In the genomic region with DNA sequence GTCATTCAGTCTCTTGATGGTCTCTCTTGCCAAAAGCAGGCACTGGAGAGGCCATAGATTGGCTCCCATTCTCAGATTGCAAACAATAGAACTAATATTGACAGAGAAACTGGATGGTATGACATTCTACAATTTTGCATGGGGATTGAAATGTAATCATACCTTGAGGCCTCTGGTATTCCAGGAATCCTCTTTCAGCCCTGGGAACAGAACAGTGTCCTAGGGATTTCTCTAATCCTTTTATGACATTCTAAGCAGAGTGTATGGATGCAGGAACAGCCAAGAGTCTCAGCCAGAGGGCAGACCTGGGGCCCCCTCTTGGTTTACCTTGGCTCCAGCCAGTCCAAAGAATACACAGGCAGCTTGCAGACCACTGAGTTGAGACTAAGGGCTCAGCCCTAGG, we compare ENCODE assay signal across 18 cellular contexts.
DNase-seq lines count a peak whose midpoint lies in the region; ATAC-seq and TF ChIP-seq lines count a peak whose summit lies in the region.
"Had no signal": no experiment of that assay in that cellular context is flagged by ENCODE, and none has a peak within 500 bp of the region (broad histone marks: within the 10 kb centered on the region; RNA-seq: fewer than 3 reads in every experiment).

No MANE protein-coding gene starts in this region.

- H3K36me3 Mint-ChIP-seq in activated CD4-positive, alpha-beta T cell treated with anti-CD3 and anti-CD28 coated beads, Interleukin-2, amount 10 ng/mL, durations not matched to agents 7 days and 5 days (ENCODE audit: low read depth) = no peaks in the 10 kb centered on the region
- H3K36me3 Mint-ChIP-seq: CD4-positive, CD25-positive, alpha-beta regulatory T cell had no signal

- POLR2A ChIA-PET in PC-3 (lab: Charles Lee; ENCODE audit: unreplicated experiment) = no interaction called here
- POLR2A ChIA-PET in activated CD4-positive, alpha-beta T cell treated with anti-CD3 and anti-CD28 coated beads, Interleukin-2, amount 10 ng/mL, durations not matched to agents 7 days and 5 days (lab: Charles Lee) = no interaction called here

- CTCF ChIA-PET in PC-3 (lab: Charles Lee) = no interaction called here
- CTCF ChIA-PET in activated CD4-positive, alpha-beta T cell treated with anti-CD3 and anti-CD28 coated beads, Interleukin-2, amount 10 ng/mL, durations not matched to agents 7 days and 5 days (lab: Charles Lee) = interaction anchor here (0.7 kb wide), 1 partner anchor 12 kb away, joined by 3 read pairs; no protein-coding TSS in a partner anchor

- intact Hi-C loops in PC-3 (cut with micrococcal nuclease) (loop anchor here (1.0 kb wide), 2 partner anchors 15 to 38 kb away; no protein-coding TSS in a partner anchor), posterior vena cava (cut with DNase I) (no loop called here)

- no peak overlapping the region for H3K4me2 ChIP-seq in PC-3 (ENCODE audit: low read length)
- H3K4me2 ChIP-seq in hepatocyte = peak overlapping the region; percentile 49

- no peak; the same call in 1 of the 2 replicates for TF ChIP-seq CTCF in PC-3 (conservative IDR thresholded peaks at IDR 0.05; ENCODE audit: low read depth, low read length)
- no peak for TF ChIP-seq CTCF in hepatocyte (IDR thresholded peaks at IDR 0.05; ENCODE audit: poor library complexity)

- peak; percentile 74 for ATAC-seq in PC-3

- H3K79me2 ChIP-seq in PC-3 (ENCODE audit: low read length) (0 out of 2 replicates have a peak, but pooled peaks cover 4% of the 10 kb centered on the region), hepatocyte (peaks cover 3% of the 10 kb centered on the region)

- DNase-seq in NCI-H1092 treated with DMSO at 0.1 percent for 48 hours (lab: John Stamatoyannopoulos, UW) (peak; percentile 10), NCI-H1092 (lab: John Stamatoyannopoulos, UW) (no peak), PC-3 (peak; percentile 85), hepatocyte (ENCODE audit: low spot score) (peak; percentile 55), posterior vena cava (ENCODE audit: low spot score) (peak; percentile 31), dedifferentiated amniotic fluid mesenchymal stem cell (ENCODE audit: extremely low spot score) (no peak), nucleus accumbens (lab: John Stamatoyannopoulos, UW) (no peak)
- DNase-seq in activated CD4-positive, alpha-beta T cell treated with anti-CD3 and anti-CD28 coated beads, Interleukin-2, amount 10 ng/mL, durations not matched to agents 7 days and 5 days = no peak
- DNase-seq: activated CD8-positive, alpha-beta memory T cell treated with anti-CD3 and anti-CD28 coated beads for 24 hours; amniotic stem cell; CD4-positive, CD25-positive, alpha-beta regulatory T cell; colonic mucosa; midbrain; NCI-H2227 treated with DMSO at 0.1 percent for 48 hours; spleen; stimulated activated naive CD4-positive, alpha-beta T cell treated with Interleukin-2 at 50 U/mL for 16 hours; upper lobe of left lung had no signal

- H3K4me1 Mint-ChIP-seq in activated CD4-positive, alpha-beta T cell treated with anti-CD3 and anti-CD28 coated beads, Interleukin-2, amount 10 ng/mL, durations not matched to agents 7 days and 5 days = no peaks in the 10 kb centered on the region
- H3K4me1 Mint-ChIP-seq: CD4-positive, CD25-positive, alpha-beta regulatory T cell had no signal

- no peak overlapping the region for H3K4me3 ChIP-seq in PC-3 (ENCODE audit: low read length)
- H3K4me3 ChIP-seq in hepatocyte = no peak overlapping the region
- H3K4me3 ChIP-seq: colonic mucosa, spleen, upper lobe of left lung had no signal

- H3K27ac ChIP-seq in PC-3 (ENCODE audit: low read length) (no peak overlapping the region), hepatocyte (peak overlapping the region; percentile 25)
- H3K27ac ChIP-seq: colonic mucosa, epithelial cell of prostate, spleen, upper lobe of left lung had no signal

- H2AFZ ChIP-seq in PC-3 (ENCODE audit: low read length) (no peak overlapping the region), hepatocyte (no peak overlapping the region)

- H3K9me2 ChIP-seq in PC-3 (replicated peaks; ENCODE audit: low read length) (no peaks in the 10 kb centered on the region), hepatocyte (replicated peaks; ENCODE audit: insufficient read depth) (no peaks in the 10 kb centered on the region)

- no peak overlapping the region for H3K4me3 Mint-ChIP-seq in activated CD4-positive, alpha-beta T cell treated with anti-CD3 and anti-CD28 coated beads, Interleukin-2, amount 10 ng/mL, durations not matched to agents 7 days and 5 days
- H3K4me3 Mint-ChIP-seq: CD4-positive, CD25-positive, alpha-beta regulatory T cell had no signal

- no peaks in the 10 kb centered on the region for H3K9me3 Mint-ChIP-seq in activated CD4-positive, alpha-beta T cell treated with anti-CD3 and anti-CD28 coated beads, Interleukin-2, amount 10 ng/mL, durations not matched to agents 7 days and 5 days

- H3K4me1 ChIP-seq in PC-3 (ENCODE audit: insufficient read depth, low read length) (peaks cover 10% of the 10 kb centered on the region), hepatocyte (ENCODE audit: insufficient read depth) (peaks cover 24% of the 10 kb centered on the region)
- H3K4me1 ChIP-seq: colonic mucosa, spleen had no signal

- no peaks in the 10 kb centered on the region for H3F3A ChIP-seq in PC-3 (ENCODE audit: low read length, unreplicated experiment)

- H3K36me3 ChIP-seq in PC-3 (ENCODE audit: low read depth, low read length) (no peaks in the 10 kb centered on the region), hepatocyte (replicated peaks; ENCODE audit: insufficient read depth, low read depth) (no peaks in the 10 kb centered on the region)
- H3K36me3 ChIP-seq: colonic mucosa, spleen, upper lobe of left lung had no signal

- H3K27me3 ChIP-seq in PC-3 (ENCODE audit: low read length) = no peaks in the 10 kb centered on the region
- no peaks in the 10 kb centered on the region for H3K27me3 ChIP-seq in hepatocyte
- H3K27me3 ChIP-seq: colonic mucosa, upper lobe of left lung had no signal

- no TSS peak for BruUV-seq in PC-3 (replicated peaks; lab: Mats Ljungman, UMichigan)

- H4K20me1 ChIP-seq in PC-3 (ENCODE audit: low read length) (no peaks in the 10 kb centered on the region), hepatocyte (ENCODE audit: insufficient read depth, poor library complexity, severe bottlenecking) (no peaks in the 10 kb centered on the region)

- H3K9me3 ChIP-seq in PC-3 (ENCODE audit: low read length) (no peaks in the 10 kb centered on the region), hepatocyte (ENCODE audit: low read depth) (no peaks in the 10 kb centered on the region)
- H3K9me3 ChIP-seq: colonic mucosa, spleen, upper lobe of left lung had no signal

- H3K9ac ChIP-seq in PC-3 (ENCODE audit: low read length) = no peak overlapping the region

- no peak overlapping the region for H3K27ac Mint-ChIP-seq in activated CD4-positive, alpha-beta T cell treated with anti-CD3 and anti-CD28 coated beads, Interleukin-2, amount 10 ng/mL, durations not matched to agents 7 days and 5 days
- H3K27ac Mint-ChIP-seq: CD4-positive, CD25-positive, alpha-beta regulatory T cell had no signal

- H3K27me3 Mint-ChIP-seq in activated CD4-positive, alpha-beta T cell treated with anti-CD3 and anti-CD28 coated beads, Interleukin-2, amount 10 ng/mL, durations not matched to agents 7 days and 5 days = peaks cover 4% of the 10 kb centered on the region
- H3K27me3 Mint-ChIP-seq: CD4-positive, CD25-positive, alpha-beta regulatory T cell had no signal

Comparison
In these comparisons a context has a peak if more than half of its experiments do, and no peak if none do; other contexts are left out.
1. DNase-seq: peak in NCI-H1092 treated with DMSO at 0.1 percent for 48 hours (single experiment), PC-3 (single experiment), hepatocyte (single experiment) and posterior vena cava (single experiment); none in NCI-H1092 (single experiment), dedifferentiated amniotic fluid mesenchymal stem cell (single experiment), activated CD4-positive, alpha-beta T cell treated with anti-CD3 and anti-CD28 coated beads, Interleukin-2, amount 10 ng/mL, durations not matched to agents 7 days and 5 days (single experiment) and nucleus accumbens (0 of 56).